In genomic region chr14:101363880-101364391, GRCh38 we compare ENCODE assay signal across 21 cellular contexts.
DNase-seq lines count a peak whose midpoint lies in the region; ATAC-seq, FAIRE-seq and TF ChIP-seq lines count a peak whose summit lies in the region.
"Had no signal": no experiment of that assay in that cellular context is flagged by ENCODE, and none has a peak within 500 bp of the region (broad histone marks: within the 10 kb centered on the region; RNA-seq: fewer than 3 reads in every experiment).

No MANE protein-coding gene starts in this region.

- in situ Hi-C loops in HepG2 (cut with HindIII; ENCODE audit: extremely low pct_ligation_motif_present, low pct_unique_long_range_greater_than_20kb): no loop called here
- in situ Hi-C loops in GM23248 (cut with MboI): no loop called here

- DNase-seq in HepG2 (ENCODE audit: low spot score) (no peak), right lobe of liver (no peak), neural progenitor cell (ENCODE audit: low spot score) (no peak), stomach (no peak), GM23248 (no peak), NCI-H82 treated with DMSO at 0.1 percent for 48 hours (lab: John Stamatoyannopoulos, UW; ENCODE audit: unreplicated experiment) (no peak), WERI-Rb-1 (no peak), NCI-H1694 (lab: John Stamatoyannopoulos, UW) (no peak)
- DNase-seq: activated B cell treated with CpG ODN at 0.5 μM for 24 hours; activated naive CD4-positive, alpha-beta T cell treated with anti-CD3 and anti-CD28 coated beads, Interleukin-2, amount 50 U/mL, for 16 hours; activated T-cell treated with anti-CD3 and anti-CD28 coated beads, Interleukin-2, amount 50 U/mL, for 72 hours; GF-D8; hippocampal formation; natural killer cell; NCI-H524 treated with DMSO at 0.1 percent for 48 hours had no signal

- peaks cover 71% of the 10 kb centered on the region for H3K4me1 Mint-ChIP-seq in neural progenitor cell
- H3K4me1 Mint-ChIP-seq: natural killer cell had no signal

- no peak for TF ChIP-seq CTCF in HepG2 (CRISPR knock-in tag; IDR thresholded peaks at IDR 0.05)
- TF ChIP-seq CTCF in right lobe of liver (IDR thresholded peaks at IDR 0.05): no peak
- no peak for TF ChIP-seq CTCF in neural progenitor cell (IDR thresholded peaks at IDR 0.05)
- TF ChIP-seq CTCF in stomach (IDR thresholded peaks at IDR 0.05): no peak
- no peak for TF ChIP-seq CTCF in WERI-Rb-1 (IDR thresholded peaks at IDR 0.05; ENCODE audit: low read depth, low read length)

- H3K36me3 ChIP-seq in HepG2 (replicated peaks in 1 of 2; ENCODE audit: control insufficient read depth in 1 of 2, insufficient read depth in 2 of 2, low read length in 2 of 2) (no peaks in the 10 kb centered on the region), right lobe of liver (no peaks in the 10 kb centered on the region), neural progenitor cell (no peaks in the 10 kb centered on the region), stomach (no peaks in the 10 kb centered on the region), GM23248 (ENCODE audit: low read depth) (no peaks in the 10 kb centered on the region), WERI-Rb-1 (no peaks in the 10 kb centered on the region)

- H3K36me3 Mint-ChIP-seq in neural progenitor cell: peaks cover 2% of the 10 kb centered on the region
- H3K36me3 Mint-ChIP-seq: natural killer cell, type B pancreatic cell had no signal

- H3K27me3 ChIP-seq in HepG2 (ENCODE audit: control insufficient read depth in 1 of 2, insufficient read depth in 2 of 2, low read length in 2 of 2) (peaks cover 6 to 63% of the 10 kb centered on the region in 2 experiments; a peak in 4 of 5 replicates), right lobe of liver (no peaks in the 10 kb centered on the region), neural progenitor cell (peaks cover 4% of the 10 kb centered on the region), stomach (peaks cover 0 to 15% (median 0%) of the 10 kb centered on the region in 3 donors), GM23248 (replicated peaks; ENCODE audit: insufficient read depth) (peaks cover 28% of the 10 kb centered on the region), WERI-Rb-1 (ENCODE audit: insufficient read depth, low read depth, severe bottlenecking) (peaks cover 96% of the 10 kb centered on the region)

- H3K4me3 ChIP-seq in HepG2 (replicated peaks in 1 of 3; ENCODE audit: insufficient read depth in 1 of 3, low read depth in 2 of 3, low read length in 3 of 3) (peak overlapping the region in 1 of 3 experiments; percentile 27; a peak in 1 of 6 replicates), right lobe of liver (no peak overlapping the region), neural progenitor cell (no peak overlapping the region), stomach (no peak overlapping the region), GM23248 (no peak overlapping the region), WERI-Rb-1 (ENCODE audit: low read depth, low read length) (no peak overlapping the region)
- H3K4me3 ChIP-seq: A549 had no signal

- H3K79me2 ChIP-seq in HepG2 (ENCODE audit: insufficient read depth, low read length): no peaks in the 10 kb centered on the region
- no peaks in the 10 kb centered on the region for H3K79me2 ChIP-seq in neural progenitor cell (ENCODE audit: low read depth)
- H3K79me2 ChIP-seq in GM23248 (ENCODE audit: insufficient read depth): no peaks in the 10 kb centered on the region

- H3K4me2 ChIP-seq in HepG2 (ENCODE audit: low read depth, low read length) (peak overlapping the region; percentile 57), neural progenitor cell (peak overlapping the region; percentile 68), GM23248 (ENCODE audit: unreplicated experiment) (no peak overlapping the region)
- H3K4me2 ChIP-seq: A549 had no signal

- H3K9me3 ChIP-seq in HepG2 (ENCODE audit: low read length): no peaks in the 10 kb centered on the region
- H3K9me3 ChIP-seq in right lobe of liver: no peaks in the 10 kb centered on the region
- no peaks in the 10 kb centered on the region for H3K9me3 ChIP-seq in neural progenitor cell (ENCODE audit: low read depth)
- no peaks in the 10 kb centered on the region for H3K9me3 ChIP-seq in stomach
- no peaks in the 10 kb centered on the region for H3K9me3 ChIP-seq in GM23248 (ENCODE audit: low read depth)
- peaks cover 4% of the 10 kb centered on the region for H3K9me3 ChIP-seq in WERI-Rb-1 (ENCODE audit: severe bottlenecking)
- H3K9me3 ChIP-seq: A549 had no signal

- POLR2A ChIA-PET in HepG2 (lab: Yijun Ruan, JAX): no interaction called here

- H3F3A ChIP-seq in neural progenitor cell (ENCODE audit: low read depth) (peaks cover 19% of the 10 kb centered on the region), GM23248 (ENCODE audit: insufficient read depth) (no peaks in the 10 kb centered on the region)

- H3K4me3 Mint-ChIP-seq in neural progenitor cell: no peak overlapping the region
- H3K4me3 Mint-ChIP-seq: activated B cell treated with CpG ODN at 0.5 μM for 24 hours; activated T-cell treated with anti-CD3 and anti-CD28 coated beads, Interleukin-2, amount 50 U/mL, for 72 hours; natural killer cell; type B pancreatic cell had no signal

- H4K20me1 ChIP-seq in HepG2 (ENCODE audit: insufficient read depth, low read length) (no peaks in the 10 kb centered on the region), neural progenitor cell (ENCODE audit: low read depth) (peaks cover 12% of the 10 kb centered on the region), GM23248 (ENCODE audit: insufficient read depth) (no peaks in the 10 kb centered on the region)

- BruUV-seq in HepG2 (replicated peaks; lab: Mats Ljungman, UMichigan): no TSS peak

- peak; percentile 43 for ATAC-seq in HepG2
- ATAC-seq in right lobe of liver: no peak
- ATAC-seq: A549, natural killer cell had no signal

- WGBS in HepG2 (ENCODE audit: low lambda C conversion rate): 56% methylated on average over 10 of the region's 16 CpGs
- 68% methylated on average over 9 of the region's 16 CpGs for WGBS in right lobe of liver (ENCODE audit: insufficient coverage, low coverage, low lambda C conversion rate, missing lambda C conversion rate)
- WGBS in stomach, 5 donors: 72 to 79% (median 77%) methylated on average over 16 of the region's 16 CpGs
- 77 to 79% methylated on average over 16 of the region's 16 CpGs for WGBS in GM23248 (ENCODE audit: low coverage in 1 of 2, low lambda C conversion rate in 2 of 2, missing lambda C conversion rate in 2 of 2), 2 experiments

- H3K27ac Mint-ChIP-seq in neural progenitor cell: no peak overlapping the region
- H3K27ac Mint-ChIP-seq: activated B cell treated with CpG ODN at 0.5 μM for 24 hours; activated T-cell treated with anti-CD3 and anti-CD28 coated beads, Interleukin-2, amount 50 U/mL, for 72 hours; natural killer cell; type B pancreatic cell had no signal

- no peak overlapping the region for H3K27ac ChIP-seq in HepG2 (ENCODE audit: extremely low read length, insufficient read depth, low read length)
- no peak overlapping the region for H3K27ac ChIP-seq in right lobe of liver
- H3K27ac ChIP-seq in neural progenitor cell: no peak overlapping the region
- H3K27ac ChIP-seq in stomach: peak overlapping the region in 4 of 5 donors; percentile 65 to 85 (median 67)
- H3K27ac ChIP-seq in GM23248: no peak overlapping the region
- no peak overlapping the region for H3K27ac ChIP-seq in WERI-Rb-1
- H3K27ac ChIP-seq: A549, C4-2B had no signal

- CTCF ChIA-PET in HepG2 (lab: Yijun Ruan, JAX; ENCODE audit: low intra/inter-chr PET ratio, low total read pairs): no interaction called here

- intact Hi-C loops in HepG2 (cut with micrococcal nuclease; ENCODE audit: unreplicated experiment): no loop called here
- intact Hi-C loops in right lobe of liver (cut with DNase I): no loop called here
- intact Hi-C loops in stomach (cut with DNase I; ENCODE audit: low total_unique reads): no loop called here

- peaks cover 28% of the 10 kb centered on the region for H3K4me1 ChIP-seq in HepG2 (ENCODE audit: insufficient read depth, low read length)
- peaks cover 0 to 14% (median 6%) of the 10 kb centered on the region in 4 donors for H3K4me1 ChIP-seq in right lobe of liver
- H3K4me1 ChIP-seq in neural progenitor cell: peaks cover 55% of the 10 kb centered on the region
- H3K4me1 ChIP-seq in stomach: peaks cover 8 to 44% (median 20%) of the 10 kb centered on the region in 4 donors
- no peaks in the 10 kb centered on the region for H3K4me1 ChIP-seq in GM23248 (ENCODE audit: insufficient read depth)
- H3K4me1 ChIP-seq: A549 had no signal

- no peak for FAIRE-seq in HepG2 (lab: Jason Lieb, UNC)
- FAIRE-seq: A549, endometrium, H54, islet of Langerhans had no signal

- TF ChIP-seq EP300 in HepG2 (IDR thresholded peaks at IDR 0.05; ENCODE audit: low read depth in 2 of 2, low read length in 2 of 2): no peak
- TF ChIP-seq EP300 in HepG2 (CRISPR knock-in tag; IDR thresholded peaks at IDR 0.05; ENCODE audit: borderline replicate concordance): no peak
- no peak for TF ChIP-seq EP300 in stomach (IDR thresholded peaks at IDR 0.05)

- no peaks in the 10 kb centered on the region for H3K9me2 ChIP-seq in GM23248 (ENCODE audit: insufficient read depth)

- H3K9me3 Mint-ChIP-seq in neural progenitor cell: peaks cover 13% of the 10 kb centered on the region
- H3K9me3 Mint-ChIP-seq: activated B cell treated with CpG ODN at 0.5 μM for 24 hours; activated T-cell treated with anti-CD3 and anti-CD28 coated beads, Interleukin-2, amount 50 U/mL, for 72 hours; natural killer cell; type B pancreatic cell had no signal

- peak overlapping the region; percentile 12 for H2AFZ ChIP-seq in HepG2 (ENCODE audit: low read length)
- H2AFZ ChIP-seq in neural progenitor cell (replicated peaks): no peak overlapping the region
- H2AFZ ChIP-seq in GM23248: no peak overlapping the region

- H3K27me3 Mint-ChIP-seq in neural progenitor cell (ENCODE audit: insufficient read depth, low read depth): peaks cover 24% of the 10 kb centered on the region
- H3K27me3 Mint-ChIP-seq: type B pancreatic cell had no signal

- TF ChIP-seq POLR2A in HepG2 (IDR thresholded peaks at IDR 0.05; ENCODE audit: insufficient read depth in 1 of 2, low read depth in 2 of 2, low read length in 2 of 2) (no peak), right lobe of liver (IDR thresholded peaks at IDR 0.05) (no peak), stomach (IDR thresholded peaks at IDR 0.05) (no peak)

- H3K9ac ChIP-seq in HepG2 (ENCODE audit: insufficient read depth, low read depth, low read length): no peak overlapping the region
- H3K9ac ChIP-seq in neural progenitor cell: no peak overlapping the region
- H3K9ac ChIP-seq in GM23248: no peak overlapping the region

- no peak for TF ChIP-seq RAD21 in HepG2 (CRISPR knock-in tag; IDR thresholded peaks at IDR 0.05)

Comparison
In these comparisons a context has a peak if more than half of its experiments do, and no peak if none do; other contexts are left out.
1. H3K27ac ChIP-seq: peak in stomach (4 of 5); none in HepG2 (single experiment), right lobe of liver (0 of 3), neural progenitor cell (single experiment), GM23248 (single experiment) and WERI-Rb-1 (single experiment).